Comparison of ENCODE assay signal across 1 cellular context in genomic region chr2:3605013-3605961, GRCh38.
TF ChIP-seq lines count a peak whose summit lies in the region.

No MANE protein-coding gene starts in this region.

TF ChIP-seq in K562, 482 proteins besides CTCF, POLR2A, EP300 and RAD21 (continued from another document and continues in another):
- TF ChIP-seq MGA (IDR thresholded peaks at IDR 0.05) (peak; percentile 60; the same call in 1 of the 2 replicates), ZFP30 (CRISPR knock-in tag; IDR thresholded peaks at IDR 0.05; ENCODE audit: borderline replicate concordance) (no peak), ZZZ3 (IDR thresholded peaks at IDR 0.05) (no peak), KDM2B (CRISPR knock-in tag; IDR thresholded peaks at IDR 0.05) (no peak), U2AF2 (optimal IDR thresholded peaks at IDR 0.05; ENCODE audit: low read depth, low read length) (no peak), RBM22 (IDR thresholded peaks at IDR 0.05; ENCODE audit: low read depth, low read length, poor library complexity, severe bottlenecking) (no peak), ZNF780A (CRISPR knock-in tag; IDR thresholded peaks at IDR 0.05) (no peak), ADNP (tag; IDR thresholded peaks at IDR 0.05) (peak; percentile 44; the same call in 1 of the 2 replicates), ZNF561 (CRISPR knock-in tag; conservative IDR thresholded peaks at IDR 0.05) (no peak), ZNF695 (CRISPR knock-in tag; IDR thresholded peaks at IDR 0.05) (no peak), SIX5 (IDR thresholded peaks at IDR 0.05; ENCODE audit: borderline replicate concordance in 1 of 2, insufficient read depth in 1 of 2, low read depth in 1 of 2, low read length in 2 of 2) (no peak), ZEB2 (IDR thresholded peaks at IDR 0.05) (no peak), ZNF644 (tag; IDR thresholded peaks at IDR 0.05; ENCODE audit: low read depth) (peak; percentile 54; the same call in 1 of the 2 replicates), MAX (CRISPR knock-in tag; IDR thresholded peaks at IDR 0.05) (peak; percentile 60), NR2C1 (IDR thresholded peaks at IDR 0.05) (peak; percentile 56; the same call in 1 of the 2 replicates), NR2C1 (tag; IDR thresholded peaks at IDR 0.05) (peak; percentile 64), ZNF280A (IDR thresholded peaks at IDR 0.05; ENCODE audit: low read depth, partially characterized antibody) (no peak), TSHZ1 (CRISPR knock-in tag; IDR thresholded peaks at IDR 0.05) (0 out of 2 replicates have a peak, but pooled peaks have one; percentile 14), NFE2 (IDR thresholded peaks at IDR 0.05; ENCODE audit: low read depth) (no peak), ELF1 (tag; IDR thresholded peaks at IDR 0.05) (no peak), ZNF436 (CRISPR knock-in tag; IDR thresholded peaks at IDR 0.05) (no peak), KAT2B (IDR thresholded peaks at IDR 0.05; ENCODE audit: low read depth, low read length) (no peak), MED1 (CRISPR knock-in tag; IDR thresholded peaks at IDR 0.05; ENCODE audit: borderline replicate concordance) (no peak), ZKSCAN1 (IDR thresholded peaks at IDR 0.05; ENCODE audit: low read depth, low read length) (no peak), EGR1 (conservative IDR thresholded peaks at IDR 0.05) (peak; percentile 63), RFX1 (IDR thresholded peaks at IDR 0.05) (no peak), CBX3 (IDR thresholded peaks at IDR 0.05; ENCODE audit: borderline replicate concordance in 1 of 2, low read length in 2 of 2) (no peak; a peak in 1 of 3 replicates), NFXL1 (CRISPR knock-in tag; IDR thresholded peaks at IDR 0.05) (no peak), JUN (IDR thresholded peaks at IDR 0.05; ENCODE audit: borderline replicate concordance, low read depth, low read length) (no peak), JUN (CRISPR knock-in tag; IDR thresholded peaks at IDR 0.05; ENCODE audit: borderline replicate concordance) (no peak), HMGN3 (IDR thresholded peaks at IDR 0.05; ENCODE audit: borderline replicate concordance, extremely low read depth, insufficient read length, low read depth, low read length) (no peak), FOXK2 (conservative IDR thresholded peaks at IDR 0.05 in 1 of 2, IDR thresholded peaks at IDR 0.05 in 1 of 2; ENCODE audit: low read depth in 2 of 2) (0 out of 4 replicates have a peak, but pooled peaks of 1 of the 2 experiments have one; percentile 8)
- TF ChIP-seq, protein P1, sequence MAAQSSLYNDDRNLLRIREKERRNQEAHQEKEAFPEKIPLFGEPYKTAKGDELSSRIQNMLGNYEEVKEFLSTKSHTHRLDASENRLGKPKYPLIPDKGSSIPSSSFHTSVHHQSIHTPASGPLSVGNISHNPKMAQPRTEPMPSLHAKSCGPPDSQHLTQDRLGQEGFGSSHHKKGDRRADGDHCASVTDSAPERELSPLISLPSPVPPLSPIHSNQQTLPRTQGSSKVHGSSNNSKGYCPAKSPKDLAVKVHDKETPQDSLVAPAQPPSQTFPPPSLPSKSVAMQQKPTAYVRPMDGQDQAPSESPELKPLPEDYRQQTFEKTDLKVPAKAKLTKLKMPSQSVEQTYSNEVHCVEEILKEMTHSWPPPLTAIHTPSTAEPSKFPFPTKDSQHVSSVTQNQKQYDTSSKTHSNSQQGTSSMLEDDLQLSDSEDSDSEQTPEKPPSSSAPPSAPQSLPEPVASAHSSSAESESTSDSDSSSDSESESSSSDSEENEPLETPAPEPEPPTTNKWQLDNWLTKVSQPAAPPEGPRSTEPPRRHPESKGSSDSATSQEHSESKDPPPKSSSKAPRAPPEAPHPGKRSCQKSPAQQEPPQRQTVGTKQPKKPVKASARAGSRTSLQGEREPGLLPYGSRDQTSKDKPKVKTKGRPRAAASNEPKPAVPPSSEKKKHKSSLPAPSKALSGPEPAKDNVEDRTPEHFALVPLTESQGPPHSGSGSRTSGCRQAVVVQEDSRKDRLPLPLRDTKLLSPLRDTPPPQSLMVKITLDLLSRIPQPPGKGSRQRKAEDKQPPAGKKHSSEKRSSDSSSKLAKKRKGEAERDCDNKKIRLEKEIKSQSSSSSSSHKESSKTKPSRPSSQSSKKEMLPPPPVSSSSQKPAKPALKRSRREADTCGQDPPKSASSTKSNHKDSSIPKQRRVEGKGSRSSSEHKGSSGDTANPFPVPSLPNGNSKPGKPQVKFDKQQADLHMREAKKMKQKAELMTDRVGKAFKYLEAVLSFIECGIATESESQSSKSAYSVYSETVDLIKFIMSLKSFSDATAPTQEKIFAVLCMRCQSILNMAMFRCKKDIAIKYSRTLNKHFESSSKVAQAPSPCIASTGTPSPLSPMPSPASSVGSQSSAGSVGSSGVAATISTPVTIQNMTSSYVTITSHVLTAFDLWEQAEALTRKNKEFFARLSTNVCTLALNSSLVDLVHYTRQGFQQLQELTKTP (IDR thresholded peaks at IDR 0.05; ENCODE audit: low read depth in 1 of 2, partially characterized antibody in 2 of 2), result no peak
- TF ChIP-seq, protein P2, sequence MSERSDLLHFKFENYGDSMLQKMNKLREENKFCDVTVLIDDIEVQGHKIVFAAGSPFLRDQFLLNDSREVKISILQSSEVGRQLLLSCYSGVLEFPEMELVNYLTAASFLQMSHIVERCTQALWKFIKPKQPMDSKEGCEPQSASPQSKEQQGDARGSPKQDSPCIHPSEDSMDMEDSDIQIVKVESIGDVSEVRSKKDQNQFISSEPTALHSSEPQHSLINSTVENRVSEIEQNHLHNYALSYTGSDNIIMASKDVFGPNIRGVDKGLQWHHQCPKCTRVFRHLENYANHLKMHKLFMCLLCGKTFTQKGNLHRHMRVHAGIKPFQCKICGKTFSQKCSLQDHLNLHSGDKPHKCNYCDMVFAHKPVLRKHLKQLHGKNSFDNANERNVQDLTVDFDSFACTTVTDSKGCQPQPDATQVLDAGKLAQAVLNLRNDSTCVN (CRISPR knock-in tag; IDR thresholded peaks at IDR 0.05), result no peak
